Comparison of ENCODE assay signal across 3 cellular contexts in the genomic region with DNA sequence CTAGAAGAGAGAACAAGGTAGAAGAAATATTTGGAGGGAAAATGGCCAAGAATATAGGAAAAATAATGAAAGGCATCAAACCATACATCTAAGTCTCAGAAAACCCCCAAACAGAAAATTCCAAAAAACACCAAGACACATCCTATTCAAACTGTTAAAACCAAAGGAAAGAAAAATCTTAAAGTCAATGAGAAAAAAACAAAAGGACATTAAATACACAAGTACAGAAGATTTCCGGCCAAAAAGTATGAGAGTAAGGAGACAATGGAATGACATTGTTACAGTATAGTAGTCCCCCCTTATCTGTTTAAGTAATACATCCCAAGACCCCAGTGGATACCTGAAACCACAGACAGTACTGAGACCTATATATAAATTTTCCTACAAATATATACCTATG.
TF ChIP-seq lines count a peak whose summit lies in the region.

No MANE protein-coding gene starts in this region.

TF ChIP-seq in HepG2, 621 proteins besides CTCF, POLR2A, EP300 and RAD21 (continued from another document):
- TF ChIP-seq YEATS4 (CRISPR knock-in tag; IDR thresholded peaks at IDR 0.05; ENCODE audit: borderline replicate concordance): no peak
- TF ChIP-seq ZBTB1 (CRISPR knock-in tag; IDR thresholded peaks at IDR 0.05; ENCODE audit: borderline replicate concordance): no peak
- TF ChIP-seq, protein P1, sequence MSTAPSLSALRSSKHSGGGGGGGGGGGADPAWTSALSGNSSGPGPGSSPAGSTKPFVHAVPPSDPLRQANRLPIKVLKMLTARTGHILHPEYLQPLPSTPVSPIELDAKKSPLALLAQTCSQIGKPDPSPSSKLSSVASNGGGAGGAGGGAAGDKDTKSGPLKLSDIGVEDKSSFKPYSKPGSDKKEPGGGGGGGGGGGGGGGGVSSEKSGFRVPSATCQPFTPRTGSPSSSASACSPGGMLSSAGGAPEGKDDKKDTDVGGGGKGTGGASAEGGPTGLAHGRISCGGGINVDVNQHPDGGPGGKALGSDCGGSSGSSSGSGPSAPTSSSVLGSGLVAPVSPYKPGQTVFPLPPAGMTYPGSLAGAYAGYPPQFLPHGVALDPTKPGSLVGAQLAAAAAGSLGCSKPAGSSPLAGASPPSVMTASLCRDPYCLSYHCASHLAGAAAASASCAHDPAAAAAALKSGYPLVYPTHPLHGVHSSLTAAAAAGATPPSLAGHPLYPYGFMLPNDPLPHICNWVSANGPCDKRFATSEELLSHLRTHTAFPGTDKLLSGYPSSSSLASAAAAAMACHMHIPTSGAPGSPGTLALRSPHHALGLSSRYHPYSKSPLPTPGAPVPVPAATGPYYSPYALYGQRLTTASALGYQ (CRISPR knock-in tag; IDR thresholded peaks at IDR 0.05): no peak
- TF ChIP-seq ELF1 (CRISPR knock-in tag; IDR thresholded peaks at IDR 0.05): no peak
- peak; percentile 98 for TF ChIP-seq ZNF317 (CRISPR knock-in tag; IDR thresholded peaks at IDR 0.05)

TF ChIP-seq in HEK293, 187 proteins besides CTCF, POLR2A, EP300 and RAD21 (continued from another document):
- TF ChIP-seq ZNF791 (tag by site-specific recombination; IDR thresholded peaks at IDR 0.05): no peak
TF ChIP-seq in HEK293: peak in this region for 1.

TF ChIP-seq in WTC11, 78 proteins besides CTCF, POLR2A, EP300 and RAD21 (continued from another document):
- TF ChIP-seq ZNF317 (CRISPR knock-in tag; IDR thresholded peaks at IDR 0.05; ENCODE audit: borderline replicate concordance, low read depth): peak; percentile 91
